ENCODE assay signal across 1 cellular context in genomic region chr1:11285883-11286734, GRCh38.
TF ChIP-seq lines count a peak whose summit lies in the region.

No MANE protein-coding gene starts in this region.

TF ChIP-seq in HCT116, 20 proteins besides CTCF, POLR2A, EP300 and RAD21 (continued from another document):
- TF ChIP-seq ATF3 (IDR thresholded peaks at IDR 0.05) (no peak), JUND (IDR thresholded peaks at IDR 0.05) (no peak), CEBPB (IDR thresholded peaks at IDR 0.05; ENCODE audit: low read depth) (no peak), ELF1 (IDR thresholded peaks at IDR 0.05; ENCODE audit: borderline replicate concordance, low read depth) (no peak), SP1 (IDR thresholded peaks at IDR 0.05; ENCODE audit: low read depth) (no peak), FOSL1 (IDR thresholded peaks at IDR 0.05; ENCODE audit: low read depth) (no peak), SRF (IDR thresholded peaks at IDR 0.05; ENCODE audit: low read depth) (no peak)
- TF ChIP-seq, protein P1, sequence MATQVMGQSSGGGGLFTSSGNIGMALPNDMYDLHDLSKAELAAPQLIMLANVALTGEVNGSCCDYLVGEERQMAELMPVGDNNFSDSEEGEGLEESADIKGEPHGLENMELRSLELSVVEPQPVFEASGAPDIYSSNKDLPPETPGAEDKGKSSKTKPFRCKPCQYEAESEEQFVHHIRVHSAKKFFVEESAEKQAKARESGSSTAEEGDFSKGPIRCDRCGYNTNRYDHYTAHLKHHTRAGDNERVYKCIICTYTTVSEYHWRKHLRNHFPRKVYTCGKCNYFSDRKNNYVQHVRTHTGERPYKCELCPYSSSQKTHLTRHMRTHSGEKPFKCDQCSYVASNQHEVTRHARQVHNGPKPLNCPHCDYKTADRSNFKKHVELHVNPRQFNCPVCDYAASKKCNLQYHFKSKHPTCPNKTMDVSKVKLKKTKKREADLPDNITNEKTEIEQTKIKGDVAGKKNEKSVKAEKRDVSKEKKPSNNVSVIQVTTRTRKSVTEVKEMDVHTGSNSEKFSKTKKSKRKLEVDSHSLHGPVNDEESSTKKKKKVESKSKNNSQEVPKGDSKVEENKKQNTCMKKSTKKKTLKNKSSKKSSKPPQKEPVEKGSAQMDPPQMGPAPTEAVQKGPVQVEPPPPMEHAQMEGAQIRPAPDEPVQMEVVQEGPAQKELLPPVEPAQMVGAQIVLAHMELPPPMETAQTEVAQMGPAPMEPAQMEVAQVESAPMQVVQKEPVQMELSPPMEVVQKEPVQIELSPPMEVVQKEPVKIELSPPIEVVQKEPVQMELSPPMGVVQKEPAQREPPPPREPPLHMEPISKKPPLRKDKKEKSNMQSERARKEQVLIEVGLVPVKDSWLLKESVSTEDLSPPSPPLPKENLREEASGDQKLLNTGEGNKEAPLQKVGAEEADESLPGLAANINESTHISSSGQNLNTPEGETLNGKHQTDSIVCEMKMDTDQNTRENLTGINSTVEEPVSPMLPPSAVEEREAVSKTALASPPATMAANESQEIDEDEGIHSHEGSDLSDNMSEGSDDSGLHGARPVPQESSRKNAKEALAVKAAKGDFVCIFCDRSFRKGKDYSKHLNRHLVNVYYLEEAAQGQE (IDR thresholded peaks at IDR 0.05; ENCODE audit: low read depth), result no peak
- TF ChIP-seq, protein P2, sequence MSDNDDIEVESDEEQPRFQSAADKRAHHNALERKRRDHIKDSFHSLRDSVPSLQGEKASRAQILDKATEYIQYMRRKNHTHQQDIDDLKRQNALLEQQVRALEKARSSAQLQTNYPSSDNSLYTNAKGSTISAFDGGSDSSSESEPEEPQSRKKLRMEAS (IDR thresholded peaks at IDR 0.05), result no peak
